ENCODE assay signal across 8 cellular contexts in genomic region chr7:64313740-64314491, GRCh38. TPM values are rescaled to one million over a fixed set of nuclear protein-coding genes. Genes with fewer than 3 reads are reported as not detected.
DNase-seq lines count a peak whose midpoint lies in the region; ATAC-seq and TF ChIP-seq lines count a peak whose summit lies in the region.

TSS of gene ZNF736 (plus strand) at chr7:64313961. CDS start at chr7:64314151, 190 bp downstream.

- peak within 1 kb of the TSS; percentile 91 to 100 (median 99) for H3K4me3 Mint-ChIP-seq in naive B cell
- peak within 1 kb of the TSS; percentile 97 for H3K4me3 Mint-ChIP-seq in stimulated activated naive CD8-positive, alpha-beta T cell treated with anti-CD3 and anti-CD28 coated beads, Interleukin-15, Interleukin-2, amounts not matched to agents 100 ng/mL and 50 ng/mL, for 24 hours

- no peaks in the 10 kb centered on the region for H3F3A ChIP-seq in OCI-LY1 (ENCODE audit: insufficient read depth, low read length)

- H3K27me3 ChIP-seq in HUES48 (ENCODE audit: control insufficient read depth, insufficient read depth, low read length) = no peaks in the 10 kb centered on the region
- H3K27me3 ChIP-seq in OCI-LY1 (ENCODE audit: insufficient read depth, low read length) = no peaks in the 10 kb centered on the region

- H3K36me3 Mint-ChIP-seq in naive B cell = no peaks in the 10 kb centered on the region
- peaks cover 37% of the 10 kb centered on the region for H3K36me3 Mint-ChIP-seq in stimulated activated naive CD8-positive, alpha-beta T cell treated with anti-CD3 and anti-CD28 coated beads, Interleukin-15, Interleukin-2, amounts not matched to agents 100 ng/mL and 50 ng/mL, for 24 hours (ENCODE audit: low read depth)

- peaks cover 50% of the 10 kb centered on the region for H3K79me2 ChIP-seq in OCI-LY1 (ENCODE audit: insufficient read depth, low read length)

- no peaks in the 10 kb centered on the region for H3K27me3 Mint-ChIP-seq in naive B cell
- no peaks in the 10 kb centered on the region for H3K27me3 Mint-ChIP-seq in stimulated activated naive CD8-positive, alpha-beta T cell treated with anti-CD3 and anti-CD28 coated beads, Interleukin-15, Interleukin-2, amounts not matched to agents 100 ng/mL and 50 ng/mL, for 24 hours

- ATAC-seq in GM21360 (IDR thresholded peaks at IDR 0.05; ENCODE audit: unreplicated experiment) (peak; percentile 100), naive B cell (ENCODE audit: low read depth in 2 of 2) (peak; percentile 99)

- peak within 1 kb of the TSS; percentile 82 for H3K4me2 ChIP-seq in OCI-LY1 (ENCODE audit: low read length)

- H3K36me3 ChIP-seq in HUES48 (ENCODE audit: control insufficient read depth, insufficient read depth, low read length) = no peaks in the 10 kb centered on the region
- H3K36me3 ChIP-seq in OCI-LY1 (ENCODE audit: insufficient read depth, low read length) = peaks cover 43% of the 10 kb centered on the region

- H3K4me3 ChIP-seq in HUES48 (ENCODE audit: low read depth, low read length) (peak within 1 kb of the TSS; percentile 95), OCI-LY1 (ENCODE audit: low read depth, low read length, poor library complexity, severe bottlenecking) (peak within 1 kb of the TSS; percentile 93), epithelial cell of esophagus (ENCODE audit: low read length) (peak within 1 kb of the TSS; percentile 85)

- no peaks in the 10 kb centered on the region for H3K9me2 ChIP-seq in OCI-LY1 (ENCODE audit: low read depth, low read length)

- H3K9me3 ChIP-seq in HUES48 (ENCODE audit: control insufficient read depth, insufficient read depth, low read length) = peaks cover 62% of the 10 kb centered on the region
- H3K9me3 ChIP-seq in OCI-LY1 (ENCODE audit: low read length) = peaks cover 6% of the 10 kb centered on the region

- in situ Hi-C loops in Caki2 (cut with HindIII; ENCODE audit: low pct_unique_long_range_greater_than_20kb, low sequenced_read_pairs) = no loop called here

- H3K4me1 ChIP-seq in HUES48 (ENCODE audit: control insufficient read depth, insufficient read depth, low read length) (no peaks in the 10 kb centered on the region), OCI-LY1 (ENCODE audit: insufficient read depth, low read length, severe bottlenecking) (peaks cover 25% of the 10 kb centered on the region)

- TF ChIP-seq CTCF in OCI-LY1 (IDR thresholded peaks at IDR 0.05; ENCODE audit: low read length) = no peak
- no peak for TF ChIP-seq CTCF in epithelial cell of esophagus (IDR thresholded peaks at IDR 0.05; ENCODE audit: insufficient read depth, low read depth, low read length, missing control alignments)

- H3K9me3 Mint-ChIP-seq in naive B cell = no peaks in the 10 kb centered on the region
- H3K9me3 Mint-ChIP-seq in stimulated activated naive CD8-positive, alpha-beta T cell treated with anti-CD3 and anti-CD28 coated beads, Interleukin-15, Interleukin-2, amounts not matched to agents 100 ng/mL and 50 ng/mL, for 24 hours = peaks cover 5% of the 10 kb centered on the region

- no peak within 1 kb of the TSS for H3K27ac ChIP-seq in HUES48 (ENCODE audit: low read depth, low read length)
- peak within 1 kb of the TSS; percentile 70 for H3K27ac ChIP-seq in OCI-LY1 (ENCODE audit: low read depth, low read length, poor library complexity, severe bottlenecking)

- H3K9ac ChIP-seq in HUES48 (ENCODE audit: low read depth, low read length) (peak within 1 kb of the TSS; percentile 94), OCI-LY1 (ENCODE audit: low read length) (peak within 1 kb of the TSS; percentile 93)

- DNase-seq in Caki2 (ENCODE audit: low read depth) (peak; percentile 91), activated T-cell treated with anti-CD3 and anti-CD28 coated beads for 1 hour (ENCODE audit: low read depth) (peak; percentile 75), epithelial cell of esophagus (ENCODE audit: low read depth) (peak; percentile 98), naive B cell (peak; percentile 85)

- peaks cover 20 to 44% (median 43%) of the 10 kb centered on the region in 3 donors for H3K4me1 Mint-ChIP-seq in naive B cell
- H3K4me1 Mint-ChIP-seq in stimulated activated naive CD8-positive, alpha-beta T cell treated with anti-CD3 and anti-CD28 coated beads, Interleukin-15, Interleukin-2, amounts not matched to agents 100 ng/mL and 50 ng/mL, for 24 hours (ENCODE audit: low read depth) = peaks cover 40% of the 10 kb centered on the region

- H3K27ac Mint-ChIP-seq in naive B cell = peak within 1 kb of the TSS; percentile 98 to 100 (median 99)
- H3K27ac Mint-ChIP-seq in stimulated activated naive CD8-positive, alpha-beta T cell treated with anti-CD3 and anti-CD28 coated beads, Interleukin-15, Interleukin-2, amounts not matched to agents 100 ng/mL and 50 ng/mL, for 24 hours = peak within 1 kb of the TSS; percentile 96

- H4K20me1 ChIP-seq in OCI-LY1 (ENCODE audit: insufficient read depth, low read length) = no peaks in the 10 kb centered on the region

- peak within 1 kb of the TSS; percentile 51; the same call in 1 of the 2 replicates for H2AFZ ChIP-seq in OCI-LY1 (ENCODE audit: low read length)

RNA-seq across cellular contexts. Expression of gene ZNF736, which starts in this region (rescaled TPM):
- total RNA-seq in Caki2 (2014; rRNA removed; shearing (Covaris generic); ENCODE audit: low replicate concordance) = 3.1 and 4.5 TPM in 2 replicates
- polyA plus RNA-seq in naive B cell (ENCODE audit: low read depth in 6 of 6) = 1 to 10 TPM; 4.6 to 8.7 (median 7.6) TPM
